Comparison of ENCODE assay signal across 33 cellular contexts in the genomic region with DNA sequence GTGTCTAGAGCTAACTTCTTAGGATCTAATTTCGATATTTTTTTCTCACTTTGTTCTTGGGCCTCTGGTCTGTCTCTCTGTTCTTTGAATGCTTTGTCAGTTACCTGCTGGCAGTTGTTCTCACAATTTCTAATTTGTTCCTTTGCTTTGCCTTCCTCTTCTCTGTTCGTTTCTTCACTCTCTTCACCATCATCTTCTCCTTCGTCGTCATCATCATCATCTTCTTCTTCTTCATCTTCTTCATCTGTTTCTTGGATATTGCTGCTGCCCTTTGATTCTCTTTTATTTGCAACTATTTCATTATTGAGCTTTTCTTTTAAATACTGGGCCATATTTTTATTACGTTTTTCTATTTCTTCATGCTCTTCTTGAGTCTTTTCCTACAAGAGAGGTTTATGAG. TPM values are rescaled to one million over a fixed set of nuclear protein-coding genes. Genes with fewer than 3 reads are reported as not detected.
"Had no signal": no experiment of that assay in that cellular context is flagged by ENCODE, and none has a peak within 500 bp of the region (broad histone marks: within the 10 kb centered on the region; RNA-seq: fewer than 3 reads in every experiment).

No MANE protein-coding gene starts in this region.

- H3K4me1 Mint-ChIP-seq: stimulated activated effector memory CD8-positive, alpha-beta T cell treated with anti-CD3 and anti-CD28 coated beads, Interleukin-12 subunit alpha, Interleukin-12 subunit beta, amount 100 ng/mL, for 72 hours had no signal

- H3K36me3 Mint-ChIP-seq: immature natural killer cell; mesothelial cell of epicardium; naive B cell; natural killer cell treated with Interleukin-12 subunit alpha and Interleukin-12 subunit beta and Interleukin-15 and Interleukin-18, amount 100 ng/mL, for 72 hours; stimulated activated effector memory CD8-positive, alpha-beta T cell treated with anti-CD3 and anti-CD28 coated beads, Interleukin-12 subunit alpha, Interleukin-12 subunit beta, amount 100 ng/mL, for 72 hours had no signal

- FAIRE-seq: islet of Langerhans, small intestine, urothelium cell line had no signal

- H3K27me3 Mint-ChIP-seq: natural killer cell treated with Interleukin-12 subunit alpha and Interleukin-12 subunit beta and Interleukin-15 and Interleukin-18, amount 100 ng/mL, for 72 hours; stimulated activated naive CD8-positive, alpha-beta T cell treated with anti-CD3 and anti-CD28 coated beads, Interleukin-15, Interleukin-2, amounts not matched to agents 100 ng/mL and 50 ng/mL, for 24 hours had no signal

- DNase-seq: hypothalamus; immature natural killer cell; kidney; left colon; left lung; mesendoderm; naive B cell; nucleus accumbens; pancreas; posterior cingulate gyrus; small intestine; spleen; stimulated activated CD4-positive, alpha-beta T cell treated with anti-CD3 and anti-CD28 coated beads, Interleukin-4, amount 100 ng/mL, for 24 hours; stimulated activated naive CD4-positive, alpha-beta T cell; tibial artery; trophoblast cell; upper lobe of right lung had no signal

- H3K9me3 Mint-ChIP-seq: immature natural killer cell; mesothelial cell of epicardium; naive B cell; natural killer cell treated with Interleukin-12 subunit alpha and Interleukin-12 subunit beta and Interleukin-15 and Interleukin-18, amount 100 ng/mL, for 72 hours; stimulated activated effector memory CD8-positive, alpha-beta T cell treated with anti-CD3 and anti-CD28 coated beads, Interleukin-12 subunit alpha, Interleukin-12 subunit beta, amount 100 ng/mL, for 72 hours; stimulated activated naive CD8-positive, alpha-beta T cell treated with anti-CD3 and anti-CD28 coated beads, Interleukin-15, Interleukin-2, amounts not matched to agents 100 ng/mL and 50 ng/mL, for 24 hours had no signal

- H3K4me3 Mint-ChIP-seq: immature natural killer cell; mesothelial cell of epicardium; naive B cell; natural killer cell treated with Interleukin-12 subunit alpha and Interleukin-12 subunit beta and Interleukin-15 and Interleukin-18, amount 100 ng/mL, for 72 hours; stimulated activated effector memory CD8-positive, alpha-beta T cell treated with anti-CD3 and anti-CD28 coated beads, Interleukin-12 subunit alpha, Interleukin-12 subunit beta, amount 100 ng/mL, for 72 hours; stimulated activated naive CD8-positive, alpha-beta T cell treated with anti-CD3 and anti-CD28 coated beads, Interleukin-15, Interleukin-2, amounts not matched to agents 100 ng/mL and 50 ng/mL, for 24 hours had no signal

- H3K9me3 ChIP-seq: left lung, pancreas, prostate gland, spleen, suprapubic skin, thoracic aorta, tibial artery, upper lobe of right lung had no signal

- H3K27ac Mint-ChIP-seq: mesothelial cell of epicardium; naive B cell; natural killer cell treated with Interleukin-12 subunit alpha and Interleukin-12 subunit beta and Interleukin-15 and Interleukin-18, amount 100 ng/mL, for 72 hours; stimulated activated effector memory CD8-positive, alpha-beta T cell treated with anti-CD3 and anti-CD28 coated beads, Interleukin-12 subunit alpha, Interleukin-12 subunit beta, amount 100 ng/mL, for 72 hours; stimulated activated naive CD8-positive, alpha-beta T cell treated with anti-CD3 and anti-CD28 coated beads, Interleukin-15, Interleukin-2, amounts not matched to agents 100 ng/mL and 50 ng/mL, for 24 hours had no signal

- ATAC-seq: left colon; left lung; natural killer cell treated with Interleukin-12 subunit alpha and Interleukin-12 subunit beta and Interleukin-15 and Interleukin-18, amount 100 ng/mL, for 72 hours; pancreas; sciatic nerve; stimulated activated effector memory CD8-positive, alpha-beta T cell treated with anti-CD3 and anti-CD28 coated beads, Interleukin-12 subunit alpha, Interleukin-12 subunit beta, amount 100 ng/mL, for 72 hours; upper lobe of right lung had no signal

- H3K36me3 ChIP-seq: left lung, pancreas, prostate gland, spleen, suprapubic skin, thoracic aorta, tibial artery, upper lobe of right lung had no signal

- H3K4me3 ChIP-seq: left lung, lung, pancreas, prostate gland, spleen, suprapubic skin, thoracic aorta, tibial artery, upper lobe of right lung had no signal

- H3K4me1 ChIP-seq: prostate gland had no signal

- H3K27me3 ChIP-seq: left lung, pancreas, spleen, suprapubic skin, tibial artery, upper lobe of right lung had no signal

- H3K27ac ChIP-seq: left lung, pancreas, prostate gland, spleen, suprapubic skin, thoracic aorta, tibial artery, upper lobe of right lung had no signal

RNA-seq across cellular contexts. Expression of a gene that starts 2.7 kb away (rescaled TPM):
- total RNA-seq: lower leg skin; mesothelial cell of epicardium; mononuclear cell; natural killer cell treated with Interleukin-12 subunit alpha and Interleukin-12 subunit beta and Interleukin-15 and Interleukin-18, amount 100 ng/mL, for 72 hours; osteoblast; subcutaneous adipose tissue; thoracic aorta had no signal
- polyA plus RNA-seq: neural cell, pancreas had no signal
